Comparison of ENCODE assay signal across 9 cellular contexts in the genomic region with DNA sequence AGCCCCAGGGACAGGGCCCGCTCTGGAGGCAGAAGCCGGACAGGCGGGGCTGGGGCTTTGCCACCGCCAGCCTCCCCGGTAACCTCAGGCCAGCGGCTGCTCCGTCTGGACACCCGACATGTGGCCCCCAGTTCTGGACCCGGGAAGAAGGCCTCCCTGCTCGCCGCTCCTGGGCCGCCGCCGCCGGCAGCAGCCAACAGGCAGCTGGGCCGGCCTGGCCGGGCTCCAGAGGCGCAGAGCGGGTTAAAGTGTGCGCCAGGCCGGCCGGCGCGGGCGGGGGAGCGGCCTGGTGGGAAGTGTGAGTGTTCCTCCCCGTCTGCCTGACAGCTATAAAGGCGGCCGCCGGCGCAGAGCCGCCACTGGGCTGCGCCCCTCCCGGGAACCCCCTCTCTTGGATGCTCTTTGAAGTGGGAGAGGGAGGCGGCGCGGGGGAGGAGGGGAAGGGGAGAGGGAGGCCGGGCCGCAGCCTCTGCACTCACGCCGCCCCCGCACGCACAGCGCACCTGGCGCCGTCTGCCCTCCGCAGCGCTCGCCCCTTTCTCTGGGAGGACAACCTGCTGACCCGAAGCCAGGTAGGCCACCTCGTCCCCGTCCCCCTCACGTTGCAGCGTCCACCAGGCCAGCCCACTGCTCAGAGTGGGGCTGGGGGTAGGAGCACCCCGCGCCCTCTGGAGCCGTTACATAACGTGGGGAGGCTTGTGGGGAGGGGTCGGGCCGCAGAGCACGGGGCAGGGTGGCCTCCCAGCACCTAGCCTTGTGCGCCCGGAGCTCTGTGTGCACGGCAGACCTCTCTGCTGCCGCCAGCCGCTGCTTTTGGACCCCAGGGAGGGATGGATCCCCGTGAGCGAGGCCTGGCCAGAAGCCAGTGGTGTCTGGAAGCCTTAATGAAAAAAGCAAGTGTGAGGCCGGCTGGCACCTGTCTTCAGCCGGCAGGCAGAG. TPM values are rescaled to one million over a fixed set of nuclear protein-coding genes. Genes with fewer than 3 reads are reported as not detected.
DNase-seq lines count a peak whose midpoint lies in the region; ATAC-seq and TF ChIP-seq lines count a peak whose summit lies in the region.
"Had no signal": no experiment of that assay in that cellular context is flagged by ENCODE, and none has a peak within 500 bp of the region (broad histone marks: within the 10 kb centered on the region; RNA-seq: fewer than 3 reads in every experiment).

A gene (plus strand): TSS at position 359 of the 939 bp plus-strand sequence. CDS start 2,009 bp downstream, outside the sequence.

- intact Hi-C loops in CD4-positive, alpha-beta T cell (cut with DNase I, micrococcal nuclease), result loop anchor here (5.0 to 10.0 kb wide), 3 partner anchors 193 to 460 kb away; a partner anchor contains a TSS
- intact Hi-C loops in head of caudate nucleus (cut with DNase I) (no loop called here), ovary (cut with DNase I) (loop anchor here in 1 of 4 donors (5.0 kb wide), 1 partner anchor 193 kb away; no protein-coding TSS in a partner anchor), vagina (cut with DNase I) (loop anchor here (10.0 kb wide), 1 partner anchor 180 kb away; no protein-coding TSS in a partner anchor)

- H3K4me3 ChIP-seq in ovary (peak within 1 kb of the TSS; percentile 25), vagina (peak within 1 kb of the TSS; percentile 33 to 47)

- peak in 9 of 10 experiments; percentile 11 to 64 (median 44) for DNase-seq in CD4-positive, alpha-beta T cell
- peak; percentile 88 for DNase-seq in NCI-H1105 (lab: John Stamatoyannopoulos, UW)
- peak; percentile 36 for DNase-seq in activated T-cell treated with anti-CD3 and anti-CD28 coated beads for 48 hours (ENCODE audit: low read depth)
- DNase-seq in head of caudate nucleus, result peak in 41 of 42 donors; percentile 39 to 88 (median 73)
- DNase-seq in ovary, result peak; percentile 85 to 91 (median 90)
- DNase-seq in vagina (ENCODE audit: extremely low spot score in 2 of 2), result no peak
- no peak for DNase-seq in NOMO-1 treated with DMSO at 0.1 percent for 48 hours (lab: John Stamatoyannopoulos, UW; ENCODE audit: unreplicated experiment)

- H3K36me3 Mint-ChIP-seq in CD4-positive, alpha-beta T cell (ENCODE audit: low read depth), result no peaks in the 10 kb centered on the region

- H3K4me1 Mint-ChIP-seq in CD4-positive, alpha-beta T cell (ENCODE audit: low read depth), result peaks cover 17% of the 10 kb centered on the region
- H3K4me1 Mint-ChIP-seq: central memory CD8-positive, alpha-beta T cell had no signal

- H3K27ac ChIP-seq in CD4-positive, alpha-beta T cell (ENCODE audit: low read depth, low read length), result peak within 1 kb of the TSS; percentile 1
- peak within 1 kb of the TSS in 1 of 2 donors; percentile 46 for H3K27ac ChIP-seq in ovary
- peak within 1 kb of the TSS; percentile 13 for H3K27ac ChIP-seq in vagina

- peak within 1 kb of the TSS; percentile 87 for H3K4me3 Mint-ChIP-seq in CD4-positive, alpha-beta T cell
- H3K4me3 Mint-ChIP-seq: central memory CD8-positive, alpha-beta T cell had no signal

- 1 to 4% (median 1%) methylated on average over 50 to 67 of the region's 70 CpGs for WGBS in ovary, 3 donors

- TF ChIP-seq EP300 in ovary (IDR thresholded peaks at IDR 0.05), result no peak

- TF ChIP-seq CTCF in CD4-positive, alpha-beta T cell (IDR thresholded peaks at IDR 0.05), result no peak
- no peak for TF ChIP-seq CTCF in ovary (IDR thresholded peaks at IDR 0.05)
- TF ChIP-seq CTCF in vagina (IDR thresholded peaks at IDR 0.05), result no peak

- ATAC-seq in CD4-positive, alpha-beta T cell (ENCODE audit: poor library complexity), result peak; percentile 67
- ATAC-seq in HG03460 (IDR thresholded peaks at IDR 0.05; ENCODE audit: unreplicated experiment), result no peak

- H3K9me3 ChIP-seq in CD4-positive, alpha-beta T cell (ENCODE audit: control insufficient read depth, low read length), result no peaks in the 10 kb centered on the region
- H3K9me3 ChIP-seq in ovary (no peaks in the 10 kb centered on the region), vagina (no peaks in the 10 kb centered on the region)

- POLR2A ChIA-PET in CD4-positive, alpha-beta T cell (lab: Charles Lee), result interaction anchor here (0.5 to 1.8 kb wide), 2 partner anchors 25 to 204 kb away, joined by 3 to 9 read pairs; a partner anchor contains a TSS

- CTCF ChIA-PET in CD4-positive, alpha-beta T cell (lab: Charles Lee), result no interaction called here

- H3K36me3 ChIP-seq in ovary (no peaks in the 10 kb centered on the region), vagina (no peaks in the 10 kb centered on the region)

- no peaks in the 10 kb centered on the region for H3K27me3 ChIP-seq in CD4-positive, alpha-beta T cell (ENCODE audit: control insufficient read depth, insufficient read depth, low read length)
- no peaks in the 10 kb centered on the region for H3K27me3 ChIP-seq in ovary
- no peaks in the 10 kb centered on the region for H3K27me3 ChIP-seq in vagina

- no peaks in the 10 kb centered on the region for H3K9me3 Mint-ChIP-seq in CD4-positive, alpha-beta T cell
- H3K9me3 Mint-ChIP-seq: central memory CD8-positive, alpha-beta T cell had no signal

- peak within 1 kb of the TSS; percentile 85 for H3K27ac Mint-ChIP-seq in CD4-positive, alpha-beta T cell

- H3K27me3 Mint-ChIP-seq in CD4-positive, alpha-beta T cell, result peaks cover 6% of the 10 kb centered on the region

- H3K4me1 ChIP-seq in ovary (ENCODE audit: insufficient read depth), result peaks cover 16% of the 10 kb centered on the region
- peaks cover 37% of the 10 kb centered on the region for H3K4me1 ChIP-seq in vagina

- TF ChIP-seq POLR2A in ovary (IDR thresholded peaks at IDR 0.05) (no peak), vagina (IDR thresholded peaks at IDR 0.05) (no peak)

RNA-seq across cellular contexts. Expression of the gene that starts here (rescaled TPM):
- 1 to 10 TPM; 1.2 to 1.3 TPM for total RNA-seq in CD4-positive, alpha-beta T cell
- total RNA-seq in ovary, result 10 to 100 TPM in 1 of 7 donors, 1 to 10 TPM in 6; 1.3 to 18.5 (median 1.9) TPM
- polyA plus RNA-seq in ovary, result 1 to 10 TPM in 1 of 2 donors, under 1 TPM in 1; 0.27 to 1.9 TPM
- total RNA-seq in vagina, result 2.0 TPM

Comparison
In these comparisons a context has a peak if more than half of its experiments do, and no peak if none do; other contexts are left out.
1. DNase-seq: peak in CD4-positive, alpha-beta T cell (9 of 10), NCI-H1105 (single experiment), activated T-cell treated with anti-CD3 and anti-CD28 coated beads for 48 hours (single experiment), head of caudate nucleus (41 of 42) and ovary (5 of 5); none in vagina (0 of 2) and NOMO-1 treated with DMSO at 0.1 percent for 48 hours (single experiment).